In the genomic region with DNA sequence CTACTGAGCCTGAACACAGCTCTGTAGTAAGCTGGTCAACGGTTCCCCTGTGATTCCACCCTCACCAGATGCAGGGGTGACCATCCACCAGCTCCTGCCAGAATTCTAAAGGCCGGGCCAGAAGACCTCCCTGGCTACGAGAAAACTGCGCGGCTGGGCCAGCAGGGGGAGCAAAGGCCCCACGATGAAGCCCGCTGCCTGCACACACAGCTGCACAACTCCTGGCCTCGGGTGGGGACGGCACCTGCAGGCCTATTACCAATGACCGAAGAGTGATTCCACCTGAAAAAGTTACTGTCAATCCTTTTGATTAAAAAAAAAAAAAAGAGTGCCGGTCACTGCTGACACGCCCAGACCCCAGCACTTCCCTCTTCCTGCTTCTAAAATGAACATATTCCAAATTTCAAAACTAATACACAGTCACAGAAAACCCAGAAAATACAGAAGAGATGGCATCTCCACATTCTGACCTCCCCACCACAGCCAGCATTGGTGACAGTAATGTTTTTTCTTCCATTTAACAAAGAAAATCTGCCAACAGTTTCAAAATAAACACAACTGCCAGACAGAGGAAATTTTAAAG, we compare ENCODE assay signal across 8 cellular contexts. TPM values are rescaled to one million over a fixed set of nuclear protein-coding genes. Genes with fewer than 3 reads are reported as not detected.
DNase-seq lines count a peak whose midpoint lies in the region; ATAC-seq and TF ChIP-seq lines count a peak whose summit lies in the region.

No MANE protein-coding gene starts in this region.

- H3K27ac ChIP-seq in WERI-Rb-1 (no peak overlapping the region), breast epithelium (no peak overlapping the region)

- H3K4me2 ChIP-seq in Loucy (ENCODE audit: low read depth, low read length, poor library complexity, severe bottlenecking), result no peak overlapping the region

- intact Hi-C loops in breast epithelium (cut with DNase I; ENCODE audit: low total_unique reads), result no loop called here

- H3K9me3 ChIP-seq in Loucy (ENCODE audit: insufficient read depth, low read depth, low read length), result no peaks in the 10 kb centered on the region
- no peaks in the 10 kb centered on the region for H3K9me3 ChIP-seq in WERI-Rb-1 (ENCODE audit: severe bottlenecking)
- no peaks in the 10 kb centered on the region for H3K9me3 ChIP-seq in breast epithelium

- H3K79me2 ChIP-seq in Loucy (ENCODE audit: insufficient read depth, low read length), result no peaks in the 10 kb centered on the region

- no peaks in the 10 kb centered on the region for H3K9me2 ChIP-seq in Loucy (replicated peaks; ENCODE audit: low read depth, low read length)

- no peaks in the 10 kb centered on the region for H4K20me1 ChIP-seq in Loucy (ENCODE audit: insufficient read depth, low read length, poor library complexity, severe bottlenecking)

- DNase-seq in AG09319 (ENCODE audit: extremely low read depth, low read depth), result no peak
- DNase-seq in WERI-Rb-1, result peak; percentile 65
- DNase-seq in breast epithelium (ENCODE audit: low spot score in 2 of 2), result peak; percentile 50 to 60
- peak; percentile 77 for DNase-seq in islet precursor cell
- peak; percentile 29 for DNase-seq in stimulated activated CD4-positive, alpha-beta T cell treated with anti-CD3 and anti-CD28 coated beads, Interleukin-1b, Interleukin-23, amount 100 ng/mL, for 1 hour (ENCODE audit: low read depth in 2 of 2)
- no peak for DNase-seq in NCI-H446 treated with DMSO at 0.1 percent for 48 hours (lab: John Stamatoyannopoulos, UW)

- no peak for TF ChIP-seq POLR2A in breast epithelium (IDR thresholded peaks at IDR 0.05)

- H3K9ac ChIP-seq in Loucy (ENCODE audit: low read depth, low read length, poor library complexity, severe bottlenecking), result peak overlapping the region; percentile 5

- no peak overlapping the region for H2AFZ ChIP-seq in Loucy (ENCODE audit: low read length)

- peak; percentile 91 for TF ChIP-seq CTCF in AG09319 (IDR thresholded peaks at IDR 0.05; ENCODE audit: low read depth, low read length)
- TF ChIP-seq CTCF in Loucy (conservative IDR thresholded peaks at IDR 0.05; ENCODE audit: low read length), result peak; percentile 69
- TF ChIP-seq CTCF in WERI-Rb-1 (IDR thresholded peaks at IDR 0.05; ENCODE audit: low read depth, low read length), result peak; percentile 87
- TF ChIP-seq CTCF in breast epithelium (IDR thresholded peaks at IDR 0.05), result peak; percentile 29 to 70 (median 60)

- H3F3A ChIP-seq in Loucy (ENCODE audit: low read depth), result no peaks in the 10 kb centered on the region

- H3K36me3 ChIP-seq in Loucy (ENCODE audit: insufficient read depth, low read length), result no peaks in the 10 kb centered on the region; the same call in 1 of the 2 replicates
- peaks cover 19% of the 10 kb centered on the region for H3K36me3 ChIP-seq in WERI-Rb-1
- no peaks in the 10 kb centered on the region for H3K36me3 ChIP-seq in breast epithelium

- H3K4me3 ChIP-seq in Loucy (ENCODE audit: low read length, poor library complexity, severe bottlenecking) (no peak overlapping the region), WERI-Rb-1 (ENCODE audit: low read depth, low read length) (no peak overlapping the region), breast epithelium (no peak overlapping the region)

- peak; percentile 66 for ATAC-seq in GM19043 (IDR thresholded peaks at IDR 0.05; ENCODE audit: low read depth, unreplicated experiment)

- H3K27me3 ChIP-seq in Loucy (ENCODE audit: insufficient read depth, low read length, poor library complexity, severe bottlenecking), result no peaks in the 10 kb centered on the region
- no peaks in the 10 kb centered on the region for H3K27me3 ChIP-seq in WERI-Rb-1 (ENCODE audit: insufficient read depth, low read depth, severe bottlenecking)
- H3K27me3 ChIP-seq in breast epithelium, result no peaks in the 10 kb centered on the region

- H3K4me1 ChIP-seq in Loucy (ENCODE audit: insufficient read depth, low read length, poor library complexity, severe bottlenecking) (peaks cover 3% of the 10 kb centered on the region), breast epithelium (no peaks in the 10 kb centered on the region)

RNA-seq across cellular contexts. Expression of gene RIPK4, which starts 49.8 kb away (rescaled TPM):
- 10 to 100 TPM in 2 of 3 donors, not detected in 1; 15.7 to 30.3 TPM for total RNA-seq in breast epithelium

Comparison
In these comparisons a context has a peak if more than half of its experiments do, and no peak if none do; other contexts are left out.
1. DNase-seq: peak in WERI-Rb-1 (single experiment), breast epithelium (2 of 2), islet precursor cell (single experiment) and stimulated activated CD4-positive, alpha-beta T cell treated with anti-CD3 and anti-CD28 coated beads, Interleukin-1b, Interleukin-23, amount 100 ng/mL, for 1 hour (2 of 2); none in AG09319 (single experiment) and NCI-H446 treated with DMSO at 0.1 percent for 48 hours (single experiment).
2. Peak in every context shown above with its lines, with median percentiles within 50 percentile points of each other: CTCF ChIP-seq.